Comparison of ENCODE assay signal across 8 cellular contexts in genomic region chr10:107473221-107473620, GRCh38.
"Had no signal": no experiment of that assay in that cellular context is flagged by ENCODE, and none has a peak within 500 bp of the region (broad histone marks: within the 10 kb centered on the region; RNA-seq: fewer than 3 reads in every experiment).

No MANE protein-coding gene starts in this region.

- H3K4me3 ChIP-seq: GM23248, GM23338, HAP-1 had no signal

- H3K36me3 ChIP-seq: HAP-1 had no signal

- H3K4me1 ChIP-seq: HAP-1 had no signal

- H3K9me3 ChIP-seq: HAP-1 had no signal

- DNase-seq: GM23248, GOT3, H7, H9, HCEC 1CT, HFFc6 had no signal

- H3K27ac ChIP-seq: GM23248 had no signal
